Comparison of ENCODE assay signal across 9 cellular contexts in genomic region chr3:185176756-185177359, GRCh38. TPM values are rescaled to one million over a fixed set of nuclear protein-coding genes. Genes with fewer than 3 reads are reported as not detected.
DNase-seq lines count a peak whose midpoint lies in the region; ATAC-seq, FAIRE-seq and TF ChIP-seq lines count a peak whose summit lies in the region.
"Had no signal": no experiment of that assay in that cellular context is flagged by ENCODE, and none has a peak within 500 bp of the region (broad histone marks: within the 10 kb centered on the region; RNA-seq: fewer than 3 reads in every experiment).

No MANE protein-coding gene starts in this region.

- H3K27me3 ChIP-seq in BE2C (no peaks in the 10 kb centered on the region), kidney epithelial cell (ENCODE audit: control insufficient read depth, insufficient read depth, low read length) (no peaks in the 10 kb centered on the region), testis (no peaks in the 10 kb centered on the region)

- no peak for TF ChIP-seq POLR2A in GM12892 (IDR thresholded peaks at IDR 0.05; ENCODE audit: low read depth, low read length)
- TF ChIP-seq POLR2A in testis (IDR thresholded peaks at IDR 0.05), result no peak

- H3K27ac ChIP-seq in testis, result no peak overlapping the region

- no peaks in the 10 kb centered on the region for H3K9me3 ChIP-seq in BE2C
- H3K9me3 ChIP-seq in testis, result no peaks in the 10 kb centered on the region

- no peak for ATAC-seq in omental fat pad (ENCODE audit: low FRiP score)
- no peak for ATAC-seq in HG03469 (IDR thresholded peaks at IDR 0.05; ENCODE audit: unreplicated experiment)
- ATAC-seq: left colon had no signal

- 21 to 29% methylated on average over 10 of the region's 10 CpGs for WGBS in testis, 2 donors

- TF ChIP-seq CTCF in BE2C (IDR thresholded peaks at IDR 0.05; ENCODE audit: low read depth, low read length), result peak; percentile 80
- TF ChIP-seq CTCF in astrocyte of the cerebellum (IDR thresholded peaks at IDR 0.05; ENCODE audit: low read depth, low read length, missing control alignments), result peak; percentile 64
- TF ChIP-seq CTCF in kidney epithelial cell (IDR thresholded peaks at IDR 0.05; ENCODE audit: insufficient read depth, low read length, poor library complexity, severe bottlenecking), result peak; percentile 56
- peak; percentile 69 to 79 (median 73) for TF ChIP-seq CTCF in testis (IDR thresholded peaks at IDR 0.05)
- peak in 1 of 3 donors; percentile 21 for TF ChIP-seq CTCF in omental fat pad (IDR thresholded peaks at IDR 0.05)

- in situ Hi-C loops in astrocyte of the cerebellum (cut with HindIII; ENCODE audit: low sequenced_read_pairs), result no loop called here

- FAIRE-seq in GM12892 (lab: Jason Lieb, UNC), result peak; percentile 53

- H3K4me3 ChIP-seq in BE2C (ENCODE audit: low read depth, low read length) (no peak overlapping the region), astrocyte of the cerebellum (ENCODE audit: low read depth, low read length) (no peak overlapping the region), kidney epithelial cell (ENCODE audit: low read depth, low read length) (no peak overlapping the region), testis (no peak overlapping the region)

- no peaks in the 10 kb centered on the region; the same call in 1 of the 2 replicates for H3K4me1 ChIP-seq in BE2C
- peaks cover 10% of the 10 kb centered on the region for H3K4me1 ChIP-seq in testis

- H3K36me3 ChIP-seq in BE2C, result no peaks in the 10 kb centered on the region
- H3K36me3 ChIP-seq in kidney epithelial cell (ENCODE audit: control insufficient read depth, insufficient read depth, low read length), result no peaks in the 10 kb centered on the region
- no peaks in the 10 kb centered on the region for H3K36me3 ChIP-seq in testis (ENCODE audit: low read depth, missing control alignments)

- intact Hi-C loops in testis (cut with DNase I; ENCODE audit: low total_unique reads), result loop anchor here (5.0 kb wide), 1 partner anchor 305 kb away; no protein-coding TSS in a partner anchor

- DNase-seq in BE2C, result peak; percentile 52
- DNase-seq in GM12892 (ENCODE audit: insufficient read length), result no peak
- DNase-seq in NCI-H510A (lab: John Stamatoyannopoulos, UW), result peak; percentile 5
- peak; percentile 18 for DNase-seq in astrocyte of the cerebellum (ENCODE audit: low read depth)
- DNase-seq in kidney epithelial cell (ENCODE audit: low read depth), result no peak
- DNase-seq in testis, result peak; percentile 48
- no peak for DNase-seq in omental fat pad (ENCODE audit: low spot score)

RNA-seq across cellular contexts. Expression of gene C3orf70, which starts 24.0 kb away (rescaled TPM):
- 0.09 TPM for polyA plus RNA-seq in BE2C (2012; ENCODE audit: insufficient read depth, insufficient read length, low read depth)
- 0.19 TPM for polyA plus RNA-seq in GM12892 (2012; ENCODE audit: missing spikeins)
- total RNA-seq in kidney epithelial cell, result 0.50 and 1.5 TPM in 2 replicates
- 10 to 100 TPM; 21.0 to 33.5 TPM for total RNA-seq in testis
- 11.9 TPM for polyA plus RNA-seq in testis (ENCODE audit: insufficient read depth, low read depth, low replicate concordance)
- 1 to 10 TPM; 2.8 to 4.9 (median 3.5) TPM for total RNA-seq in omental fat pad

Comparison
In these comparisons a context has a peak if more than half of its experiments do, and no peak if none do; other contexts are left out.
1. DNase-seq: peak in BE2C (single experiment), NCI-H510A (single experiment), astrocyte of the cerebellum (single experiment) and testis (single experiment); none in GM12892 (single experiment), kidney epithelial cell (single experiment) and omental fat pad (single experiment).